19 cellular contexts compared by ENCODE assay signal in genomic region chr2:215613265-215613664, GRCh38.
DNase-seq lines count a peak whose midpoint lies in the region; TF ChIP-seq lines count a peak whose summit lies in the region.
"Had no signal": no experiment of that assay in that cellular context is flagged by ENCODE, and none has a peak within 500 bp of the region (broad histone marks: within the 10 kb centered on the region; RNA-seq: fewer than 3 reads in every experiment).

No MANE protein-coding gene starts in this region.

- H3K27ac Mint-ChIP-seq in HFFc6 (peak overlapping the region; percentile 69), CD14-positive monocyte (peak overlapping the region in 1 of 7 donors; percentile 45), type B pancreatic cell (no peak overlapping the region)
- H3K27ac Mint-ChIP-seq in activated CD4-positive, alpha-beta memory T cell treated with anti-CD3 and anti-CD28 coated beads, Interleukin-2, amount 10 ng/mL, durations not matched to agents 7 days and 5 days = no peak overlapping the region
- H3K27ac Mint-ChIP-seq: activated CD8-positive, alpha-beta T cell treated with anti-CD3 and anti-CD28 coated beads for 36 hours; activated naive CD8-positive, alpha-beta T cell treated with anti-CD3 and anti-CD28 coated beads for 36 hours; activated T-cell treated with anti-CD3 and anti-CD28 coated beads, Interleukin-2, amount 50 U/mL, for 72 hours; naive thymus-derived CD8-positive, alpha-beta T cell; stimulated activated memory B cell treated with anti-CD40 and anti-IgM and Interleukin-4, amounts not matched to agents 10 μg/mL and 1 μg/mL and 100 μg/mL, for 72 hours had no signal

- TF ChIP-seq CTCF in HFFc6 (IDR thresholded peaks at IDR 0.05) = no peak
- no peak for TF ChIP-seq CTCF in osteoblast (IDR thresholded peaks at IDR 0.05; ENCODE audit: extremely low read depth, low read depth, low read length)
- no peak for TF ChIP-seq CTCF in CD14-positive monocyte (IDR thresholded peaks at IDR 0.05)
- TF ChIP-seq CTCF in type B pancreatic cell (conservative IDR thresholded peaks at IDR 0.05) = no peak

- H3K9me3 Mint-ChIP-seq in HFFc6 (no peaks in the 10 kb centered on the region), CD14-positive monocyte (peaks cover 0 to 6% (median 2%) of the 10 kb centered on the region in 7 donors), type B pancreatic cell (peaks cover 8% of the 10 kb centered on the region)
- no peaks in the 10 kb centered on the region for H3K9me3 Mint-ChIP-seq in activated CD4-positive, alpha-beta memory T cell treated with anti-CD3 and anti-CD28 coated beads, Interleukin-2, amount 10 ng/mL, durations not matched to agents 7 days and 5 days
- H3K9me3 Mint-ChIP-seq: activated CD8-positive, alpha-beta T cell treated with anti-CD3 and anti-CD28 coated beads for 36 hours; activated T-cell treated with anti-CD3 and anti-CD28 coated beads, Interleukin-2, amount 50 U/mL, for 72 hours; stimulated activated memory B cell treated with anti-CD40 and anti-IgM and Interleukin-4, amounts not matched to agents 10 μg/mL and 1 μg/mL and 100 μg/mL, for 72 hours had no signal

- peaks cover 2% of the 10 kb centered on the region for H3K27me3 Mint-ChIP-seq in HFFc6 (ENCODE audit: insufficient read depth)
- peaks cover 1 to 7% (median 2%) of the 10 kb centered on the region in 3 donors for H3K27me3 Mint-ChIP-seq in CD14-positive monocyte (ENCODE audit: low read depth in 3 of 3)
- H3K27me3 Mint-ChIP-seq in type B pancreatic cell = no peaks in the 10 kb centered on the region
- H3K27me3 Mint-ChIP-seq in activated CD4-positive, alpha-beta memory T cell treated with anti-CD3 and anti-CD28 coated beads, Interleukin-2, amount 10 ng/mL, durations not matched to agents 7 days and 5 days = no peaks in the 10 kb centered on the region
- H3K27me3 Mint-ChIP-seq: activated naive CD8-positive, alpha-beta T cell treated with anti-CD3 and anti-CD28 coated beads for 36 hours had no signal

- no peaks in the 10 kb centered on the region for H3K27me3 ChIP-seq in osteoblast (ENCODE audit: insufficient read depth, low read length)
- H3K27me3 ChIP-seq: BLaER1, cardiac muscle cell, transverse colon had no signal

- POLR2A ChIA-PET in activated CD4-positive, alpha-beta memory T cell treated with anti-CD3 and anti-CD28 coated beads, Interleukin-2, amount 10 ng/mL, durations not matched to agents 7 days and 5 days (lab: Charles Lee) = no interaction called here

- DNase-seq in HFFc6 = peak; percentile 48
- peak; percentile 23 for DNase-seq in RPMI7951 (ENCODE audit: low read depth)
- peak; percentile 42 for DNase-seq in glomerular visceral epithelial cell (ENCODE audit: extremely low spot score)
- no peak for DNase-seq in osteoblast (ENCODE audit: insufficient read length, low spot score, missing footprints)
- no peak for DNase-seq in CD14-positive monocyte (ENCODE audit: low spot score)
- DNase-seq in type B pancreatic cell (ENCODE audit: extremely low spot score, unreplicated experiment) = no peak
- DNase-seq in activated CD4-positive, alpha-beta memory T cell treated with anti-CD3 and anti-CD28 coated beads, Interleukin-2, amount 10 ng/mL, durations not matched to agents 7 days and 5 days = no peak
- DNase-seq: activated CD8-positive, alpha-beta T cell treated with anti-CD3 and anti-CD28 coated beads for 36 hours; activated naive CD8-positive, alpha-beta T cell treated with anti-CD3 and anti-CD28 coated beads for 36 hours; activated T-cell treated with anti-CD3 and anti-CD28 coated beads, Interleukin-2, amount 50 U/mL, for 72 hours; DMS53; effector CD8-positive, alpha-beta T cell; naive thymus-derived CD8-positive, alpha-beta T cell; NCI-H187; transverse colon had no signal

- no peaks in the 10 kb centered on the region for H3K79me2 ChIP-seq in osteoblast (ENCODE audit: insufficient read depth, low read length)

- no peaks in the 10 kb centered on the region for H4K20me1 ChIP-seq in osteoblast (ENCODE audit: insufficient read depth, low read length)
- H4K20me1 ChIP-seq: BLaER1 had no signal

- no peaks in the 10 kb centered on the region for H3K9me3 ChIP-seq in osteoblast (ENCODE audit: low read depth, low read length)
- H3K9me3 ChIP-seq: prostate gland, transverse colon had no signal

- H3K4me1 ChIP-seq in osteoblast (ENCODE audit: insufficient read depth, low read length) = peaks cover 17% of the 10 kb centered on the region
- H3K4me1 ChIP-seq: BLaER1, prostate gland, transverse colon had no signal

- H3K36me3 ChIP-seq in osteoblast (ENCODE audit: insufficient read depth, low read length) = no peaks in the 10 kb centered on the region
- H3K36me3 ChIP-seq: BLaER1, cardiac muscle cell, prostate gland, transverse colon had no signal

- H3K4me2 ChIP-seq in osteoblast (ENCODE audit: insufficient read depth, low read length) = no peak overlapping the region
- H3K4me2 ChIP-seq: BLaER1 had no signal

- peaks cover 9% of the 10 kb centered on the region for H3K36me3 Mint-ChIP-seq in HFFc6 (ENCODE audit: low read depth)
- H3K36me3 Mint-ChIP-seq in CD14-positive monocyte = no peaks in the 10 kb centered on the region
- H3K36me3 Mint-ChIP-seq in type B pancreatic cell = no peaks in the 10 kb centered on the region
- H3K36me3 Mint-ChIP-seq in activated CD4-positive, alpha-beta memory T cell treated with anti-CD3 and anti-CD28 coated beads, Interleukin-2, amount 10 ng/mL, durations not matched to agents 7 days and 5 days (ENCODE audit: low read depth) = no peaks in the 10 kb centered on the region
- H3K36me3 Mint-ChIP-seq: activated naive CD8-positive, alpha-beta T cell treated with anti-CD3 and anti-CD28 coated beads for 36 hours; stimulated activated memory B cell treated with anti-CD40 and anti-IgM and Interleukin-4, amounts not matched to agents 10 μg/mL and 1 μg/mL and 100 μg/mL, for 72 hours had no signal

- H3K27ac ChIP-seq in osteoblast (ENCODE audit: low read depth, low read length) = peak overlapping the region; percentile 3
- H3K27ac ChIP-seq: BLaER1, cardiac muscle cell, prostate gland, transverse colon had no signal

- peaks cover 66% of the 10 kb centered on the region for H3K4me1 Mint-ChIP-seq in HFFc6 (ENCODE audit: low read depth)
- peaks cover 29% of the 10 kb centered on the region for H3K4me1 Mint-ChIP-seq in CD14-positive monocyte
- peaks cover 35% of the 10 kb centered on the region for H3K4me1 Mint-ChIP-seq in type B pancreatic cell (ENCODE audit: unreplicated experiment)
- H3K4me1 Mint-ChIP-seq in activated CD4-positive, alpha-beta memory T cell treated with anti-CD3 and anti-CD28 coated beads, Interleukin-2, amount 10 ng/mL, durations not matched to agents 7 days and 5 days = no peaks in the 10 kb centered on the region
- H3K4me1 Mint-ChIP-seq: activated naive CD8-positive, alpha-beta T cell treated with anti-CD3 and anti-CD28 coated beads for 36 hours; naive thymus-derived CD8-positive, alpha-beta T cell; stimulated activated memory B cell treated with anti-CD40 and anti-IgM and Interleukin-4, amounts not matched to agents 10 μg/mL and 1 μg/mL and 100 μg/mL, for 72 hours had no signal

- CTCF ChIA-PET in activated CD4-positive, alpha-beta memory T cell treated with anti-CD3 and anti-CD28 coated beads, Interleukin-2, amount 10 ng/mL, durations not matched to agents 7 days and 5 days (lab: Charles Lee) = no interaction called here

- H3K4me3 ChIP-seq in osteoblast (ENCODE audit: insufficient read depth, low read length) = no peak overlapping the region
- H3K4me3 ChIP-seq: BLaER1, cardiac muscle cell, prostate gland, transverse colon had no signal

- intact Hi-C loops in CD14-positive monocyte (cut with micrococcal nuclease) = no loop called here

- H3K4me3 Mint-ChIP-seq in HFFc6 (peak overlapping the region; percentile 24; the same call in 1 of the 2 replicates), CD14-positive monocyte (no peak overlapping the region), type B pancreatic cell (no peak overlapping the region)
- H3K4me3 Mint-ChIP-seq in activated CD4-positive, alpha-beta memory T cell treated with anti-CD3 and anti-CD28 coated beads, Interleukin-2, amount 10 ng/mL, durations not matched to agents 7 days and 5 days = no peak overlapping the region
- H3K4me3 Mint-ChIP-seq: activated CD8-positive, alpha-beta T cell treated with anti-CD3 and anti-CD28 coated beads for 36 hours; activated naive CD8-positive, alpha-beta T cell treated with anti-CD3 and anti-CD28 coated beads for 36 hours; activated T-cell treated with anti-CD3 and anti-CD28 coated beads, Interleukin-2, amount 50 U/mL, for 72 hours; naive thymus-derived CD8-positive, alpha-beta T cell; stimulated activated memory B cell treated with anti-CD40 and anti-IgM and Interleukin-4, amounts not matched to agents 10 μg/mL and 1 μg/mL and 100 μg/mL, for 72 hours had no signal

- no peak overlapping the region for H2AFZ ChIP-seq in osteoblast (ENCODE audit: low read length)

Comparison
In these comparisons a context has a peak if more than half of its experiments do, and no peak if none do; other contexts are left out.
1. DNase-seq: peak in HFFc6 (single experiment), RPMI7951 (single experiment) and glomerular visceral epithelial cell (single experiment); none in osteoblast (single experiment), CD14-positive monocyte (single experiment), type B pancreatic cell (single experiment) and activated CD4-positive, alpha-beta memory T cell treated with anti-CD3 and anti-CD28 coated beads, Interleukin-2, amount 10 ng/mL, durations not matched to agents 7 days and 5 days (single experiment).